ENCODE assay signal across 1 cellular context in the genomic region with DNA sequence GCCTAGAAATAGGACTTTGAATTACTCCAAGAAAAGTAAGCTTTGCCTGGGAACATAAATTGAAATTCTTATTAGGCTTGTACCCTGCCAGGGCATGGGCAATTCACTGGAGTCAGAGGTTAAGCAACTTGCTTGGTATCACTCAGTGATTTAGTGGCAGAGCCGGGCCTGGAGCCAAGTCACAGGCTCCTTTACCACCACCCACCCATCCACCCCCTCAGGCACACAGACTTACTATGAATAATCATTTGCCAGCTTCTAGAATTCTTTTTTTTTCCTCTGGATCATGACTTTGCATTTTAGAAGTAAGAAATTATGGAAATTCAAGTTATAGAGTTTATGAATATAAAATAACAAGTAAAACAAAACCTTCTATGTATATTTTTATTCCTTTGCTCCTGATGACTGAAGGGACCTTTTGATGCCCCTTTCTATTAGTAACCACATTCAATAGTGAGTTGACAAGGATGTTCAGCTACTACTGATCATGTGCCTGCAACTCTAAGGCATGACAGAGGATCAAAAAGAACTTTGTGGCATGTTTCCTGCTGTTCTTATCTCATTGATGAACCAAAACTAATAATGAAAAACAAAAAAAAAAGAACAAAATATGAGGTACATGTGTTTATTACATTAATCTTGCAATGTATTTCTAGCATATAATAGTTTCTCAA.
TF ChIP-seq lines count a peak whose summit lies in the region.

No MANE protein-coding gene starts in this region.

TF ChIP-seq in liver, 16 proteins besides CTCF, POLR2A, EP300 and RAD21 (continued from another document):
- TF ChIP-seq, protein P1, sequence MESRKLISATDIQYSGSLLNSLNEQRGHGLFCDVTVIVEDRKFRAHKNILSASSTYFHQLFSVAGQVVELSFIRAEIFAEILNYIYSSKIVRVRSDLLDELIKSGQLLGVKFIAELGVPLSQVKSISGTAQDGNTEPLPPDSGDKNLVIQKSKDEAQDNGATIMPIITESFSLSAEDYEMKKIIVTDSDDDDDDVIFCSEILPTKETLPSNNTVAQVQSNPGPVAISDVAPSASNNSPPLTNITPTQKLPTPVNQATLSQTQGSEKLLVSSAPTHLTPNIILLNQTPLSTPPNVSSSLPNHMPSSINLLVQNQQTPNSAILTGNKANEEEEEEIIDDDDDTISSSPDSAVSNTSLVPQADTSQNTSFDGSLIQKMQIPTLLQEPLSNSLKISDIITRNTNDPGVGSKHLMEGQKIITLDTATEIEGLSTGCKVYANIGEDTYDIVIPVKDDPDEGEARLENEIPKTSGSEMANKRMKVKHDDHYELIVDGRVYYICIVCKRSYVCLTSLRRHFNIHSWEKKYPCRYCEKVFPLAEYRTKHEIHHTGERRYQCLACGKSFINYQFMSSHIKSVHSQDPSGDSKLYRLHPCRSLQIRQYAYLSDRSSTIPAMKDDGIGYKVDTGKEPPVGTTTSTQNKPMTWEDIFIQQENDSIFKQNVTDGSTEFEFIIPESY (IDR thresholded peaks at IDR 0.05) = peak; percentile 21
- TF ChIP-seq RXRA (IDR thresholded peaks at IDR 0.05) = peak in 1 of 2 donors; percentile 63
- TF ChIP-seq, protein P2, sequence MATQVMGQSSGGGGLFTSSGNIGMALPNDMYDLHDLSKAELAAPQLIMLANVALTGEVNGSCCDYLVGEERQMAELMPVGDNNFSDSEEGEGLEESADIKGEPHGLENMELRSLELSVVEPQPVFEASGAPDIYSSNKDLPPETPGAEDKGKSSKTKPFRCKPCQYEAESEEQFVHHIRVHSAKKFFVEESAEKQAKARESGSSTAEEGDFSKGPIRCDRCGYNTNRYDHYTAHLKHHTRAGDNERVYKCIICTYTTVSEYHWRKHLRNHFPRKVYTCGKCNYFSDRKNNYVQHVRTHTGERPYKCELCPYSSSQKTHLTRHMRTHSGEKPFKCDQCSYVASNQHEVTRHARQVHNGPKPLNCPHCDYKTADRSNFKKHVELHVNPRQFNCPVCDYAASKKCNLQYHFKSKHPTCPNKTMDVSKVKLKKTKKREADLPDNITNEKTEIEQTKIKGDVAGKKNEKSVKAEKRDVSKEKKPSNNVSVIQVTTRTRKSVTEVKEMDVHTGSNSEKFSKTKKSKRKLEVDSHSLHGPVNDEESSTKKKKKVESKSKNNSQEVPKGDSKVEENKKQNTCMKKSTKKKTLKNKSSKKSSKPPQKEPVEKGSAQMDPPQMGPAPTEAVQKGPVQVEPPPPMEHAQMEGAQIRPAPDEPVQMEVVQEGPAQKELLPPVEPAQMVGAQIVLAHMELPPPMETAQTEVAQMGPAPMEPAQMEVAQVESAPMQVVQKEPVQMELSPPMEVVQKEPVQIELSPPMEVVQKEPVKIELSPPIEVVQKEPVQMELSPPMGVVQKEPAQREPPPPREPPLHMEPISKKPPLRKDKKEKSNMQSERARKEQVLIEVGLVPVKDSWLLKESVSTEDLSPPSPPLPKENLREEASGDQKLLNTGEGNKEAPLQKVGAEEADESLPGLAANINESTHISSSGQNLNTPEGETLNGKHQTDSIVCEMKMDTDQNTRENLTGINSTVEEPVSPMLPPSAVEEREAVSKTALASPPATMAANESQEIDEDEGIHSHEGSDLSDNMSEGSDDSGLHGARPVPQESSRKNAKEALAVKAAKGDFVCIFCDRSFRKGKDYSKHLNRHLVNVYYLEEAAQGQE (IDR thresholded peaks at IDR 0.05) = no peak
- TF ChIP-seq EGR1 (IDR thresholded peaks at IDR 0.05; ENCODE audit: low read depth in 2 of 2) = peak in 1 of 2 donors; percentile 73
